12 cellular contexts compared by ENCODE assay signal in genomic region chr22:31340360-31340759, GRCh38. TPM values are rescaled to one million over a fixed set of nuclear protein-coding genes. Genes with fewer than 3 reads are reported as not detected.
DNase-seq lines count a peak whose midpoint lies in the region; ATAC-seq and TF ChIP-seq lines count a peak whose summit lies in the region.
"Had no signal": no experiment of that assay in that cellular context is flagged by ENCODE, and none has a peak within 500 bp of the region (broad histone marks: within the 10 kb centered on the region; RNA-seq: fewer than 3 reads in every experiment).

No MANE protein-coding gene starts in this region.

- TF ChIP-seq CTCF in activated CD8-positive, alpha-beta T cell treated with anti-CD3 and anti-CD28 coated beads for 36 hours (IDR thresholded peaks at IDR 0.05), result no peak
- TF ChIP-seq CTCF in type B pancreatic cell (conservative IDR thresholded peaks at IDR 0.05) (no peak), omental fat pad (IDR thresholded peaks at IDR 0.05) (no peak)

- H3K36me3 Mint-ChIP-seq in activated naive CD4-positive, alpha-beta T cell treated with anti-CD3 and anti-CD28 coated beads, Interleukin-2, amount 50 U/mL, for 72 hours, result peaks cover 46 to 67% of the 10 kb centered on the region in 2 donors
- H3K36me3 Mint-ChIP-seq in activated naive CD4-positive, alpha-beta T cell treated with anti-CD3 and anti-CD28 coated beads, Interleukin-2, amount 10 ng/mL, durations not matched to agents 7 days and 5 days, result peaks cover 72% of the 10 kb centered on the region
- H3K36me3 Mint-ChIP-seq in activated CD8-positive, alpha-beta T cell treated with anti-CD3 and anti-CD28 coated beads for 36 hours (ENCODE audit: low read depth), result peaks cover 71% of the 10 kb centered on the region
- H3K36me3 Mint-ChIP-seq in memory B cell, result peaks cover 22% of the 10 kb centered on the region
- peaks cover 43% of the 10 kb centered on the region for H3K36me3 Mint-ChIP-seq in type B pancreatic cell

- H3K4me1 Mint-ChIP-seq in activated naive CD4-positive, alpha-beta T cell treated with anti-CD3 and anti-CD28 coated beads, Interleukin-2, amount 10 ng/mL, durations not matched to agents 7 days and 5 days, result peaks cover 68% of the 10 kb centered on the region
- H3K4me1 Mint-ChIP-seq in activated CD8-positive, alpha-beta T cell treated with anti-CD3 and anti-CD28 coated beads for 36 hours (ENCODE audit: low read depth), result peaks cover 65% of the 10 kb centered on the region
- peaks cover 37% of the 10 kb centered on the region for H3K4me1 Mint-ChIP-seq in memory B cell
- peaks cover 49% of the 10 kb centered on the region for H3K4me1 Mint-ChIP-seq in type B pancreatic cell (ENCODE audit: unreplicated experiment)

- POLR2A ChIA-PET in activated CD8-positive, alpha-beta T cell treated with anti-CD3 and anti-CD28 coated beads for 36 hours (lab: Charles Lee), result interaction anchor here (0.6 to 1.6 kb wide), 4 partner anchors 14 to 51 kb away, joined by 3 to 5 read pairs (median 4); no protein-coding TSS in a partner anchor

- CTCF ChIA-PET in activated naive CD4-positive, alpha-beta T cell treated with anti-CD3 and anti-CD28 coated beads, Interleukin-2, amount 10 ng/mL, durations not matched to agents 7 days and 5 days (lab: Charles Lee), result interaction anchor here (0.6 kb wide), 1 partner anchor 141 kb away, joined by 3 read pairs; no protein-coding TSS in a partner anchor
- CTCF ChIA-PET in activated CD8-positive, alpha-beta T cell treated with anti-CD3 and anti-CD28 coated beads for 36 hours (lab: Charles Lee), result interaction anchor here (1.0 kb wide), 1 partner anchor 27 kb away, joined by 3 read pairs; no protein-coding TSS in a partner anchor

- H3K4me3 Mint-ChIP-seq in activated naive CD4-positive, alpha-beta T cell treated with anti-CD3 and anti-CD28 coated beads, Interleukin-2, amount 10 ng/mL, durations not matched to agents 7 days and 5 days, result no peak overlapping the region
- peak overlapping the region; percentile 16 for H3K4me3 Mint-ChIP-seq in activated CD8-positive, alpha-beta T cell treated with anti-CD3 and anti-CD28 coated beads for 36 hours
- H3K4me3 Mint-ChIP-seq in memory B cell (no peak overlapping the region), type B pancreatic cell (peak overlapping the region; percentile 74)
- H3K4me3 Mint-ChIP-seq: activated CD8-positive, alpha-beta memory T cell treated with anti-CD3 and anti-CD28 coated beads, Interleukin-2, amount 10 ng/mL, durations not matched to agents 7 days and 5 days had no signal

- ATAC-seq in activated naive CD4-positive, alpha-beta T cell treated with anti-CD3 and anti-CD28 coated beads, Interleukin-2, amount 50 U/mL, for 72 hours, result no peak
- ATAC-seq in activated CD8-positive, alpha-beta T cell treated with anti-CD3 and anti-CD28 coated beads for 36 hours, result no peak
- no peak for ATAC-seq in memory B cell (ENCODE audit: low read depth)
- ATAC-seq in omental fat pad (ENCODE audit: low FRiP score), result no peak
- ATAC-seq: activated CD8-positive, alpha-beta memory T cell treated with anti-CD3 and anti-CD28 coated beads, Interleukin-2, amount 10 ng/mL, durations not matched to agents 7 days and 5 days had no signal

- H3K27ac Mint-ChIP-seq in activated naive CD4-positive, alpha-beta T cell treated with anti-CD3 and anti-CD28 coated beads, Interleukin-2, amount 50 U/mL, for 72 hours, result peak overlapping the region; percentile 67 to 93
- H3K27ac Mint-ChIP-seq in activated naive CD4-positive, alpha-beta T cell treated with anti-CD3 and anti-CD28 coated beads, Interleukin-2, amount 10 ng/mL, durations not matched to agents 7 days and 5 days, result no peak overlapping the region
- H3K27ac Mint-ChIP-seq in activated CD8-positive, alpha-beta T cell treated with anti-CD3 and anti-CD28 coated beads for 36 hours, result peak overlapping the region; percentile 70
- H3K27ac Mint-ChIP-seq in memory B cell (peak overlapping the region; percentile 66), type B pancreatic cell (peak overlapping the region; percentile 59)

- no peaks in the 10 kb centered on the region for H3K9me3 Mint-ChIP-seq in activated naive CD4-positive, alpha-beta T cell treated with anti-CD3 and anti-CD28 coated beads, Interleukin-2, amount 50 U/mL, for 72 hours
- H3K9me3 Mint-ChIP-seq in activated naive CD4-positive, alpha-beta T cell treated with anti-CD3 and anti-CD28 coated beads, Interleukin-2, amount 10 ng/mL, durations not matched to agents 7 days and 5 days, result no peaks in the 10 kb centered on the region
- no peaks in the 10 kb centered on the region for H3K9me3 Mint-ChIP-seq in activated CD8-positive, alpha-beta T cell treated with anti-CD3 and anti-CD28 coated beads for 36 hours
- H3K9me3 Mint-ChIP-seq in memory B cell (no peaks in the 10 kb centered on the region), type B pancreatic cell (no peaks in the 10 kb centered on the region)

- intact Hi-C loops in activated CD8-positive, alpha-beta T cell treated with anti-CD3 and anti-CD28 coated beads for 36 hours (cut with micrococcal nuclease), result no loop called here

- no peak for DNase-seq in activated naive CD4-positive, alpha-beta T cell treated with anti-CD3 and anti-CD28 coated beads, Interleukin-2, amount 50 U/mL, for 72 hours (ENCODE audit: low spot score in 2 of 2)
- no peak for DNase-seq in activated naive CD4-positive, alpha-beta T cell treated with anti-CD3 and anti-CD28 coated beads, Interleukin-2, amount 10 ng/mL, durations not matched to agents 7 days and 5 days
- no peak for DNase-seq in activated CD8-positive, alpha-beta T cell treated with anti-CD3 and anti-CD28 coated beads for 36 hours
- DNase-seq in memory B cell (ENCODE audit: low spot score in 2 of 2), result no peak
- no peak for DNase-seq in type B pancreatic cell (ENCODE audit: extremely low spot score, unreplicated experiment)
- no peak for DNase-seq in NOMO-1 treated with dmso at 0.1 percent for 144 hours (lab: John Stamatoyannopoulos, UW; ENCODE audit: unreplicated experiment)
- DNase-seq in omental fat pad (ENCODE audit: low spot score), result no peak
- DNase-seq in activated CD4-positive, CD25-positive, alpha-beta regulatory T cell (lab: John Stamatoyannopoulos, UW), result no peak
- DNase-seq: activated CD8-positive, alpha-beta memory T cell treated with anti-CD3 and anti-CD28 coated beads, Interleukin-2, amount 10 ng/mL, durations not matched to agents 7 days and 5 days; kidney glomerular epithelial cell; MG63; NCI-H2171 treated with DMSO at 0.1 percent for 48 hours had no signal

- H3K27me3 Mint-ChIP-seq in activated naive CD4-positive, alpha-beta T cell treated with anti-CD3 and anti-CD28 coated beads, Interleukin-2, amount 10 ng/mL, durations not matched to agents 7 days and 5 days, result no peaks in the 10 kb centered on the region
- H3K27me3 Mint-ChIP-seq in activated CD8-positive, alpha-beta T cell treated with anti-CD3 and anti-CD28 coated beads for 36 hours, result no peaks in the 10 kb centered on the region
- H3K27me3 Mint-ChIP-seq in memory B cell (no peaks in the 10 kb centered on the region), type B pancreatic cell (no peaks in the 10 kb centered on the region)
- H3K27me3 Mint-ChIP-seq: activated CD8-positive, alpha-beta memory T cell treated with anti-CD3 and anti-CD28 coated beads, Interleukin-2, amount 10 ng/mL, durations not matched to agents 7 days and 5 days had no signal

RNA-seq across cellular contexts. Expression of gene PATZ1, which starts 5.8 kb away (rescaled TPM):
- total RNA-seq in activated naive CD4-positive, alpha-beta T cell treated with anti-CD3 and anti-CD28 coated beads, Interleukin-2, amount 50 U/mL, for 72 hours, result 10 to 100 TPM; 23.5 to 32.3 TPM
- total RNA-seq in activated CD8-positive, alpha-beta T cell treated with anti-CD3 and anti-CD28 coated beads for 36 hours, result 10 to 100 TPM; 28.4 to 29.0 TPM
- total RNA-seq in type B pancreatic cell (ENCODE audit: low replicate concordance) (40.9 and 57.8 TPM in 2 replicates), omental fat pad (10 to 100 TPM; 10.8 to 15.4 (median 14.8) TPM)

RNA-seq across cellular contexts. Expression of gene PIK3IP1, which starts 48.1 kb away (rescaled TPM):
- 10 to 100 TPM; 20.0 to 20.8 TPM for total RNA-seq in activated naive CD4-positive, alpha-beta T cell treated with anti-CD3 and anti-CD28 coated beads, Interleukin-2, amount 50 U/mL, for 72 hours
- total RNA-seq in activated CD8-positive, alpha-beta T cell treated with anti-CD3 and anti-CD28 coated beads for 36 hours, result 10 to 100 TPM; 18.2 to 19.6 TPM
- total RNA-seq in type B pancreatic cell (ENCODE audit: low replicate concordance) (21.0 and 36.8 TPM in 2 replicates), omental fat pad (10 to 100 TPM; 32.8 to 61.2 (median 47.1) TPM)

RNA-seq across cellular contexts. Expression of gene DRG1, which starts 59.0 kb away (rescaled TPM):
- total RNA-seq in activated naive CD4-positive, alpha-beta T cell treated with anti-CD3 and anti-CD28 coated beads, Interleukin-2, amount 50 U/mL, for 72 hours, result 100 to 1,000 TPM; 100 to 103 TPM
- 100 to 1,000 TPM; 118 to 130 TPM for total RNA-seq in activated CD8-positive, alpha-beta T cell treated with anti-CD3 and anti-CD28 coated beads for 36 hours
- 72.9 and 74.1 TPM in 2 replicates for total RNA-seq in type B pancreatic cell (ENCODE audit: low replicate concordance)
- total RNA-seq in omental fat pad, result 10 to 100 TPM; 59.1 to 88.7 (median 69.2) TPM

Comparison
In these comparisons a context has a peak if more than half of its experiments do, and no peak if none do; other contexts are left out.
1. H3K4me3 Mint-ChIP-seq: peak in activated CD8-positive, alpha-beta T cell treated with anti-CD3 and anti-CD28 coated beads for 36 hours (single experiment) and type B pancreatic cell (single experiment); none in activated naive CD4-positive, alpha-beta T cell treated with anti-CD3 and anti-CD28 coated beads, Interleukin-2, amount 10 ng/mL, durations not matched to agents 7 days and 5 days (single experiment) and memory B cell (single experiment).